ENCODE assay signal across 8 cellular contexts in the genomic region with DNA sequence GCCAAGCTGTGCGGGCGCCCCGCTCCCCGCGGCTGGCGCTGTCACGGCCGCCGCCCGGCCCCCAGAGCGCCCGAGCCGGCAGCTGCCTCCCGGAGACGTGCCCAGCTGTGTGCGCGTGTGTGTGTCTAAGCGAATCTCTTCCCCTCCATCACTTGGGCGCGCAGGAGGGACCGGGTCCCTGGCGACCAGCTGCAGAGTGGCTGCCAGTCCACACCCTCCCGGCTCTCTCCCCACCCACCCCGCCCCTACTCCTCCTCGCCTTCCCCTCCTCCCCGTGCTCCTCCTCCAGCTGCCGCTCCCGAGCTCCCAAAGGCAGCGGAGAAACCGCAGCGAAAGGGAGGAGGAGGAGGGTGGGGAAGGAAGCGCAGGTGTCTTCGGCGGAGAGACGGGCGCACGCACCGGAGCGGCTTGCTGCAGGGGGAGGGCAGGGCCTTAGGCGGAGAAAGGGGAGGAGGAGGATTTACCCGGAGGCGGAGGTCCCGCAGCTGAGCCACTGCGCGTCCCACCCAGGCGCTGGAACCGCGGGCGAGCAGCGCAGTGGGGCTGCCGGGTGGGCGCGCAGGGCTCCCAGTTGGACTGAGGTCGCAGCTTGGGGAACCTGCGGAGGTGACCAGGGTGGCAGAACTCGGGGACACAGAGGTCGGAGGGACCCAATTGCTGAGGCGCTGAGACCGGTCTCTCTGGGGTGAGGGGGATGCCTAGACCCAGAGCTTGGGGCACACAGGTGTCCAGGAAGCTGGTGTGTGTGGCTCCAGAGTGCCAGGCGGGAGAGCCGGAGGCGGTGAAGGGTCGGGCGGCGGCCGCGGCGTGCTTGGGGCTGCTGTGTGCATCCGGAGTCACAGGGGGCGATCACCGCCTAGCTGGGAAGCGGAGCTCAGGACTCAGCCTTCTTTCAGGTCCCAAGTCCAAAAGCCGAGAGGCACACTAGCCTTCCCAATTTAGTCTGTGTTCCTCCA. TPM values are rescaled to one million over a fixed set of nuclear protein-coding genes. Genes with fewer than 3 reads are reported as not detected.
DNase-seq lines count a peak whose midpoint lies in the region; ATAC-seq, FAIRE-seq and TF ChIP-seq lines count a peak whose summit lies in the region.

A gene with protein sequence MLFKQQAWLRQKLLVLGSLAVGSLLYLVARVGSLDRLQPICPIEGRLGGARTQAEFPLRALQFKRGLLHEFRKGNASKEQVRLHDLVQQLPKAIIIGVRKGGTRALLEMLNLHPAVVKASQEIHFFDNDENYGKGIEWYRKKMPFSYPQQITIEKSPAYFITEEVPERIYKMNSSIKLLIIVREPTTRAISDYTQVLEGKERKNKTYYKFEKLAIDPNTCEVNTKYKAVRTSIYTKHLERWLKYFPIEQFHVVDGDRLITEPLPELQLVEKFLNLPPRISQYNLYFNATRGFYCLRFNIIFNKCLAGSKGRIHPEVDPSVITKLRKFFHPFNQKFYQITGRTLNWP (minus strand): TSS at position 198 of the 956 bp plus-strand sequence. CDS start 280,178 bp downstream, outside the sequence.

- peak; percentile 61 for TF ChIP-seq CTCF in BE2C (IDR thresholded peaks at IDR 0.05; ENCODE audit: low read depth, low read length)
- peak; percentile 14 for TF ChIP-seq CTCF in GM20000 (IDR thresholded peaks at IDR 0.05; ENCODE audit: extremely low read depth, missing control alignments)
- TF ChIP-seq CTCF in cardiac fibroblast (IDR thresholded peaks at IDR 0.05; ENCODE audit: low read depth, low read length) = no peak
- TF ChIP-seq CTCF in kidney (IDR thresholded peaks at IDR 0.05; ENCODE audit: borderline replicate concordance, extremely low read depth, insufficient read depth) = peak; percentile 25

- H3K4me3 ChIP-seq in BE2C (ENCODE audit: low read depth, low read length) (peak within 1 kb of the TSS; percentile 83), cardiac fibroblast (replicated peaks in 1 of 2; ENCODE audit: low read depth in 2 of 2, low read length in 2 of 2) (peak within 1 kb of the TSS; percentile 34 to 46), kidney (ENCODE audit: low read length in 2 of 2) (peak within 1 kb of the TSS; percentile 38 to 55)

- peaks cover 7% of the 10 kb centered on the region for H3K4me1 ChIP-seq in BE2C
- peaks cover 0 to 2% of the 10 kb centered on the region in 2 donors for H3K4me1 ChIP-seq in kidney (ENCODE audit: control insufficient read depth in 1 of 2, insufficient read depth in 1 of 2, low read depth in 1 of 2, low read length in 2 of 2)

- H3K36me3 ChIP-seq in BE2C = peaks cover 6% of the 10 kb centered on the region
- H3K36me3 ChIP-seq in kidney (ENCODE audit: control insufficient read depth in 1 of 2, insufficient read depth in 2 of 2, low read length in 2 of 2) = no peaks in the 10 kb centered on the region

- no peak for FAIRE-seq in kidney (lab: Jason Lieb, UNC)

- no peak within 1 kb of the TSS for H3K9ac ChIP-seq in kidney (ENCODE audit: low read length in 2 of 2)

- H3K27ac ChIP-seq in kidney (ENCODE audit: low read depth in 2 of 2, low read length in 2 of 2) = no peak within 1 kb of the TSS

- H3K9me3 ChIP-seq in BE2C (no peaks in the 10 kb centered on the region), kidney (ENCODE audit: control insufficient read depth in 1 of 2, low read length in 2 of 2) (no peaks in the 10 kb centered on the region)

- no peaks in the 10 kb centered on the region for H3K27me3 ChIP-seq in BE2C

- no peak for ATAC-seq in HG03460 (IDR thresholded peaks at IDR 0.05; ENCODE audit: unreplicated experiment)

- intact Hi-C loops in kidney (cut with DNase I) = no loop called here

- DNase-seq in BE2C (peak; percentile 90), GM20000 (ENCODE audit: low spot score) (peak; percentile 36), NCI-H774 (lab: John Stamatoyannopoulos, UW) (peak; percentile 85), cardiac fibroblast (ENCODE audit: low read depth in 2 of 2) (peak; percentile 7 to 13), kidney (peak; percentile 76), cerebellum (ENCODE audit: low spot score) (no peak)
- DNase-seq in stimulated activated CD8-positive, alpha-beta memory T cell treated with anti-CD3 and anti-CD28 coated beads, Interleukin-4, amount 100 ng/mL, for 48 hours = peak; percentile 26

RNA-seq across cellular contexts. Expression of the gene that starts here (rescaled TPM):
- 14.4 TPM for polyA plus RNA-seq in BE2C (2012; ENCODE audit: insufficient read depth, insufficient read length, low read depth)
- total RNA-seq in kidney (0.09 TPM), cerebellum (7.4 TPM)
- polyA plus RNA-seq in kidney (ENCODE audit: insufficient read depth, low read depth, low replicate concordance) = not detected

Comparison
In these comparisons a context has a peak if more than half of its experiments do, and no peak if none do; other contexts are left out.
1. Peak in DNase-seq and H3K4me3 ChIP-seq in kidney; RNA of the gene not detected or under 1 TPM.